Comparison of ENCODE assay signal across 12 cellular contexts in genomic region chr7:106779877-106780276, GRCh38.
DNase-seq lines count a peak whose midpoint lies in the region; ATAC-seq, FAIRE-seq and TF ChIP-seq lines count a peak whose summit lies in the region.
"Had no signal": no experiment of that assay in that cellular context is flagged by ENCODE, and none has a peak within 500 bp of the region (broad histone marks: within the 10 kb centered on the region; RNA-seq: fewer than 3 reads in every experiment).

No MANE protein-coding gene starts in this region.

- intact Hi-C loops in HepG2 (cut with micrococcal nuclease; ENCODE audit: unreplicated experiment) = loop anchor here (1.0 kb wide), 1 partner anchor 238 kb away; no protein-coding TSS in a partner anchor
- intact Hi-C loops in CD8-positive, alpha-beta T cell (cut with DNase I, micrococcal nuclease) = no loop called here

- H3K27me3 Mint-ChIP-seq in CD8-positive, alpha-beta T cell (ENCODE audit: low read depth) = no peaks in the 10 kb centered on the region

- no peak overlapping the region for H3K9ac ChIP-seq in HepG2 (ENCODE audit: insufficient read depth, low read depth, low read length)

- CTCF ChIA-PET in HepG2 (lab: Yijun Ruan, JAX; ENCODE audit: low intra/inter-chr PET ratio, low total read pairs) = no interaction called here
- CTCF ChIA-PET in CD8-positive, alpha-beta T cell (lab: Charles Lee) = interaction anchor here (1.1 to 1.4 kb wide), 2 partner anchors 13 to 238 kb away, joined by 3 read pairs; no protein-coding TSS in a partner anchor

- H3K27me3 ChIP-seq in HepG2 (ENCODE audit: control insufficient read depth in 1 of 2, insufficient read depth in 2 of 2, low read length in 2 of 2) = no peaks in the 10 kb centered on the region
- no peaks in the 10 kb centered on the region for H3K27me3 ChIP-seq in CD8-positive, alpha-beta T cell (ENCODE audit: insufficient read depth, low read length)
- H3K27me3 ChIP-seq: ascending aorta had no signal

- H3K36me3 Mint-ChIP-seq in CD8-positive, alpha-beta T cell = no peaks in the 10 kb centered on the region

- no peak overlapping the region for H3K27ac ChIP-seq in HepG2 (ENCODE audit: extremely low read length, insufficient read depth, low read length)
- H3K27ac ChIP-seq in CD8-positive, alpha-beta T cell (ENCODE audit: low read depth, low read length) = no peak overlapping the region
- H3K27ac ChIP-seq: ascending aorta had no signal

- TF ChIP-seq EP300 in HepG2 (IDR thresholded peaks at IDR 0.05; ENCODE audit: low read depth in 2 of 2, low read length in 2 of 2) = no peak
- TF ChIP-seq EP300 in HepG2 (CRISPR knock-in tag; IDR thresholded peaks at IDR 0.05; ENCODE audit: borderline replicate concordance) = no peak

- H3K4me3 ChIP-seq in HepG2 (replicated peaks in 1 of 3; ENCODE audit: insufficient read depth in 1 of 3, low read depth in 2 of 3, low read length in 3 of 3) = no peak overlapping the region
- no peak overlapping the region for H3K4me3 ChIP-seq in CD8-positive, alpha-beta T cell (ENCODE audit: low read depth, low read length)
- H3K4me3 ChIP-seq: ascending aorta had no signal

- H3K4me1 ChIP-seq in HepG2 (ENCODE audit: insufficient read depth, low read length) = no peaks in the 10 kb centered on the region
- no peaks in the 10 kb centered on the region for H3K4me1 ChIP-seq in CD8-positive, alpha-beta T cell (ENCODE audit: insufficient read depth, low read length)
- H3K4me1 ChIP-seq: ascending aorta had no signal

- H3K9me3 ChIP-seq in HepG2 (ENCODE audit: low read length) = no peaks in the 10 kb centered on the region
- H3K9me3 ChIP-seq in CD8-positive, alpha-beta T cell (ENCODE audit: low read length) = no peaks in the 10 kb centered on the region
- H3K9me3 ChIP-seq: ascending aorta had no signal

- no TSS peak for BruUV-seq in HepG2 (replicated peaks; lab: Mats Ljungman, UMichigan)

- peak; percentile 55 for DNase-seq in DMS153 (lab: John Stamatoyannopoulos, UW)
- peak; percentile 38 for DNase-seq in H4 (ENCODE audit: low spot score)
- peak; percentile 33 for DNase-seq in SK-N-DZ (ENCODE audit: low spot score)
- peak; percentile 46 for DNase-seq in HepG2 (ENCODE audit: low spot score)
- DNase-seq in NCI-H226 = no peak
- no peak for DNase-seq in CD8-positive, alpha-beta T cell
- no peak for DNase-seq in stimulated activated CD4-positive, alpha-beta T cell treated with anti-CD3 and anti-CD28 coated beads, Interleukin-4, amount 100 ng/mL, for 4 hours
- no peak for DNase-seq in activated CD4-positive, alpha-beta T cell treated with anti-CD3 and anti-CD28 coated beads, Interleukin-2, amount 50 U/mL, for 4 hours
- DNase-seq: NCI-H1417 treated with DMSO at 0.1 percent for 48 hours; posterior cingulate gyrus; stimulated activated naive CD4-positive, alpha-beta T cell had no signal

- in situ Hi-C loops in HepG2 (cut with HindIII; ENCODE audit: extremely low pct_ligation_motif_present, low pct_unique_long_range_greater_than_20kb) = no loop called here

- no peaks in the 10 kb centered on the region for H3K36me3 ChIP-seq in HepG2 (replicated peaks in 1 of 2; ENCODE audit: control insufficient read depth in 1 of 2, insufficient read depth in 2 of 2, low read length in 2 of 2)
- no peaks in the 10 kb centered on the region for H3K36me3 ChIP-seq in CD8-positive, alpha-beta T cell (ENCODE audit: insufficient read depth, low read length)
- H3K36me3 ChIP-seq: ascending aorta had no signal

- peak; percentile 36 for FAIRE-seq in HepG2 (lab: Jason Lieb, UNC)

- no peaks in the 10 kb centered on the region for H3K79me2 ChIP-seq in HepG2 (ENCODE audit: insufficient read depth, low read length)

- TF ChIP-seq RAD21 in HepG2 (CRISPR knock-in tag; IDR thresholded peaks at IDR 0.05) = no peak

- no peak overlapping the region for H3K4me2 ChIP-seq in HepG2 (ENCODE audit: low read depth, low read length)

- POLR2A ChIA-PET in HepG2 (lab: Yijun Ruan, JAX) = no interaction called here
- POLR2A ChIA-PET in CD8-positive, alpha-beta T cell (lab: Charles Lee) = no interaction called here

- peak; percentile 62 for TF ChIP-seq CTCF in HepG2 (CRISPR knock-in tag; IDR thresholded peaks at IDR 0.05)
- no peak for TF ChIP-seq CTCF in CD8-positive, alpha-beta T cell (IDR thresholded peaks at IDR 0.05)

- 36% methylated on average over 1 of the region's 4 CpGs for WGBS in HepG2 (ENCODE audit: low lambda C conversion rate)

- ATAC-seq in HepG2 = peak; percentile 100
- no peak for ATAC-seq in CD8-positive, alpha-beta T cell

- H3K9me3 Mint-ChIP-seq in CD8-positive, alpha-beta T cell = no peaks in the 10 kb centered on the region

- TF ChIP-seq POLR2A in HepG2 (IDR thresholded peaks at IDR 0.05; ENCODE audit: insufficient read depth in 1 of 2, low read depth in 2 of 2, low read length in 2 of 2) = no peak

- no peaks in the 10 kb centered on the region for H4K20me1 ChIP-seq in HepG2 (ENCODE audit: insufficient read depth, low read length)

- no peaks in the 10 kb centered on the region for H3K4me1 Mint-ChIP-seq in CD8-positive, alpha-beta T cell (ENCODE audit: low read depth)

- no peak overlapping the region for H3K27ac Mint-ChIP-seq in CD8-positive, alpha-beta T cell

- H3K4me3 Mint-ChIP-seq in CD8-positive, alpha-beta T cell = no peak overlapping the region

- no peak overlapping the region for H2AFZ ChIP-seq in HepG2 (ENCODE audit: low read length)

TF ChIP-seq in HepG2, 621 proteins besides CTCF, POLR2A, EP300 and RAD21:
- TF ChIP-seq ZNF501 (CRISPR knock-in tag; IDR thresholded peaks at IDR 0.05) (no peak), YY1 (IDR thresholded peaks at IDR 0.05; ENCODE audit: insufficient read depth, insufficient replicate concordance, low read depth, low read length) (peak; percentile 14), XRCC5 (optimal IDR thresholded peaks at IDR 0.05; ENCODE audit: low read length) (peak; percentile 68), SMC3 (IDR thresholded peaks at IDR 0.05; ENCODE audit: low read length) (peak; percentile 43; the same call in 1 of the 2 replicates), HNF4A (CRISPR knock-in tag; IDR thresholded peaks at IDR 0.05) (peak; percentile 55), DMTF1 (CRISPR knock-in tag; IDR thresholded peaks at IDR 0.05) (no peak), STAG1 (CRISPR knock-in tag; IDR thresholded peaks at IDR 0.05) (peak; percentile 49), ZKSCAN5 (CRISPR knock-in tag; IDR thresholded peaks at IDR 0.05) (peak; percentile 81; the same call in 1 of the 2 replicates)

Comparison
In these comparisons a context has a peak if more than half of its experiments do, and no peak if none do; other contexts are left out.
1. DNase-seq: peak in DMS153 (single experiment), H4 (single experiment), SK-N-DZ (single experiment) and HepG2 (single experiment); none in NCI-H226 (single experiment), CD8-positive, alpha-beta T cell (0 of 7), stimulated activated CD4-positive, alpha-beta T cell treated with anti-CD3 and anti-CD28 coated beads, Interleukin-4, amount 100 ng/mL, for 4 hours (0 of 2) and activated CD4-positive, alpha-beta T cell treated with anti-CD3 and anti-CD28 coated beads, Interleukin-2, amount 50 U/mL, for 4 hours (0 of 2).